18 cellular contexts compared by ENCODE assay signal in the genomic region with DNA sequence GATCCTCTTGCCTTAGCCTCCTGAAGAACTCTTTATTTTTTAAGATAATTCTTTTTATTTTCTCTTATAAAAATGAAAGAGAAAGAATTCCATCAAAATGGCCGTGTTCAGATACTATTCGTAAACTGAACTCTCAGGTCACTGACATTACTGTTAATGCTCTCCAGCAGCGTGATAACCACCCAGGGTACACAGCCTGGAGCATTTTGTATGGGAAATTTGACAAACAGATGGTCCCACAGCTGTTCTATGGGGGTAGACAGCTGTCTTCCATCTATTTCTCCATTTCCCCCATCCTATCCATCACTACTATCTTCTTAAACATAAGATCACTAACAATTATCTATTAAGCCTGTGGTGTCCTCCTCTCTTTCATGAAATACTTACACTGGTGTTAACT.
"Had no signal": no experiment of that assay in that cellular context is flagged by ENCODE, and none has a peak within 500 bp of the region (broad histone marks: within the 10 kb centered on the region; RNA-seq: fewer than 3 reads in every experiment).

No MANE protein-coding gene starts in this region.

- H3K27me3 ChIP-seq: dorsolateral prefrontal cortex, left lung, neural progenitor cell, ovary, upper lobe of left lung had no signal

- H3K4me3 ChIP-seq: dorsolateral prefrontal cortex, left lung, neural progenitor cell, ovary, skin epidermis, upper lobe of left lung had no signal

- H3K27ac ChIP-seq: dorsolateral prefrontal cortex, left lung, neural progenitor cell, ovary, skin epidermis, upper lobe of left lung, WERI-Rb-1 had no signal

- H3K4me1 ChIP-seq: left lung, neural progenitor cell, upper lobe of left lung had no signal

- H3K36me3 ChIP-seq: left lung, neural progenitor cell, ovary, upper lobe of left lung, WERI-Rb-1 had no signal

- H3K9me3 ChIP-seq: left lung, ovary, upper lobe of left lung had no signal

- DNase-seq: activated CD4-positive, alpha-beta T cell treated with anti-CD3 and anti-CD28 coated beads, Interleukin-2, amount 50 U/mL, for 48 hours; activated naive CD4-positive, alpha-beta T cell treated with anti-CD3 and anti-CD28 coated beads for 36 hours; activated T-cell treated with anti-CD3 and anti-CD28 coated beads, Interleukin-2, amount 50 U/mL, for 1 hour; dorsolateral prefrontal cortex; endodermal cell; erythroblast; hypothalamus; kidney; left lung; ovary; retina; stimulated activated CD4-positive, alpha-beta T cell treated with anti-CD3 and anti-CD28 coated beads, Interleukin-15, amount 100 ng/mL, for 24 hours; stimulated activated CD4-positive, alpha-beta T cell treated with anti-CD3 and anti-CD28 coated beads, Interleukin-4, amount 100 ng/mL, for 24 hours; stimulated activated naive CD4-positive, alpha-beta T cell; upper lobe of left lung; WERI-Rb-1 had no signal

- ATAC-seq: left lung had no signal
